ENCODE assay signal across 11 cellular contexts in genomic region chr17:36103401-36103975, GRCh38. TPM values are rescaled to one million over a fixed set of nuclear protein-coding genes. Genes with fewer than 3 reads are reported as not detected.
A peak's percentile ranks its signal among the peaks of the same experiment; 100 is the strongest.
DNase-seq lines count a peak whose midpoint lies in the region; ATAC-seq and TF ChIP-seq lines count a peak whose summit lies in the region.
"Not testable (repeated sequence)": the region's sequence is repeated elsewhere in the genome, so short reads cannot be mapped to it uniquely, and the experiment has no call there.
"Had no signal": no experiment of that assay in that cellular context is flagged by ENCODE, and none has a peak within 500 bp of the region (broad histone marks: within the 10 kb centered on the region; RNA-seq: fewer than 3 reads in every experiment).

Gene CCL4, plus strand, starts transcription at chr17:36103827. Its CDS starts 79 bp downstream, at chr17:36103906.

- DNase-seq in GDM1 (lab: John Stamatoyannopoulos, UW) (peak; percentile 43), Peyer's patch (peak in 2 of 3 donors; percentile 65 to 79)
- peak; percentile 68 for DNase-seq in activated CD8-positive, alpha-beta memory T cell treated with anti-CD3 and anti-CD28 coated beads, Interleukin-2, amount 50 U/mL, for 48 hours
- not testable (repeated sequence) for DNase-seq in left cardiac atrium
- DNase-seq in stimulated activated CD8-positive, alpha-beta memory T cell treated with anti-CD3 and anti-CD28 coated beads, Interleukin-12 subunit alpha, Interleukin-12 subunit beta, amount 100 ng/mL, for 4 hours (ENCODE audit: low read depth): peak; percentile 42

- not testable (repeated sequence) for TF ChIP-seq POLR2A in Peyer's patch (IDR thresholded peaks at IDR 0.05)

- peak within 1 kb of the TSS in 2 of 4 donors; percentile 35 to 50 for H3K27ac ChIP-seq in Peyer's patch

- not testable (repeated sequence) for TF ChIP-seq CTCF in Peyer's patch (IDR thresholded peaks at IDR 0.05)

- not testable (repeated sequence) for H3K4me1 ChIP-seq in Peyer's patch

- H3K27me3 ChIP-seq in Peyer's patch: not testable (repeated sequence)

- H3K36me3 ChIP-seq in Peyer's patch: not testable (repeated sequence)

- H3K9me3 ChIP-seq in Peyer's patch: not testable (repeated sequence)

- H3K4me3 ChIP-seq in Peyer's patch: not testable (repeated sequence)

- ATAC-seq in GM19351 (IDR thresholded peaks at IDR 0.05; ENCODE audit: unreplicated experiment): peak; percentile 81
- peak; percentile 80 for ATAC-seq in HG02678 (IDR thresholded peaks at IDR 0.05; ENCODE audit: unreplicated experiment)
- peak; percentile 75 for ATAC-seq in HG03432 (IDR thresholded peaks at IDR 0.05; ENCODE audit: unreplicated experiment)
- peak; percentile 63 to 79 for ATAC-seq in left cardiac atrium

- intact Hi-C loops in left cardiac atrium (cut with DNase I): not testable (repeated sequence)

RNA-seq across cellular contexts. Expression of gene CCL4, which starts in this region (rescaled TPM):
- total RNA-seq in Peyer's patch (1 to 10 TPM in 2 of 4 donors, not detected in 2; 1.1 to 1.5 TPM), left cardiac atrium (1 to 10 TPM in 1 of 2 donors, under 1 TPM in 1; 0.86 to 2.3 TPM)
- total RNA-seq: G401, glomerular endothelial cell, RPMI7951 had no signal
